15 cellular contexts compared by ENCODE assay signal in genomic region chr11:41836426-41836825, GRCh38.
DNase-seq lines count a peak whose midpoint lies in the region; TF ChIP-seq lines count a peak whose summit lies in the region.
"Had no signal": no experiment of that assay in that cellular context is flagged by ENCODE, and none has a peak within 500 bp of the region (broad histone marks: within the 10 kb centered on the region; RNA-seq: fewer than 3 reads in every experiment).

No MANE protein-coding gene starts in this region.

- CTCF ChIA-PET in RWPE1 (lab: Yijun Ruan, JAX) = interaction anchor here (0.6 to 1.0 kb wide), 2 partner anchors 8 to 309 kb away, joined by 3 to 4 read pairs; no protein-coding TSS in a partner anchor

- no peaks in the 10 kb centered on the region for H3K36me3 Mint-ChIP-seq in nephron progenitor cell (ENCODE audit: low read depth)
- H3K36me3 Mint-ChIP-seq: CD14-positive monocyte; CD8-positive, alpha-beta T cell had no signal

- DNase-seq in HT1080 (ENCODE audit: low read depth) (peak; percentile 3), fibroblast of pulmonary artery (ENCODE audit: low read depth) (peak; percentile 15), nephron progenitor cell (no peak), RWPE1 (ENCODE audit: low spot score) (no peak), epidermal melanocyte (ENCODE audit: insufficient read length, low spot score) (no peak), right atrium auricular region (ENCODE audit: low spot score) (no peak)
- DNase-seq: CD8-positive, alpha-beta T cell; COR-L47; DMS153; DMS79 treated with DMSO at 0.1 percent for 48 hours; GDM1; HCEC 1CT; HFFc6 had no signal

- POLR2A ChIA-PET in RWPE1 (lab: Yijun Ruan, JAX; ENCODE audit: low non-redundant PET) = no interaction called here

- no peaks in the 10 kb centered on the region for H3K4me1 ChIP-seq in right atrium auricular region
- H3K4me1 ChIP-seq: A549 had no signal

- no peaks in the 10 kb centered on the region for H3K27me3 Mint-ChIP-seq in nephron progenitor cell (ENCODE audit: low read depth, poor library complexity)

- no peak for TF ChIP-seq CTCF in fibroblast of pulmonary artery (IDR thresholded peaks at IDR 0.05; ENCODE audit: low read length, missing control alignments)
- TF ChIP-seq CTCF in nephron progenitor cell (IDR thresholded peaks at IDR 0.05) = no peak
- no peak for TF ChIP-seq CTCF in RWPE1 (conservative IDR thresholded peaks at IDR 0.05; ENCODE audit: low read depth)
- no peak for TF ChIP-seq CTCF in right atrium auricular region (IDR thresholded peaks at IDR 0.05)

- no peak overlapping the region for H3K27ac ChIP-seq in RWPE1
- H3K27ac ChIP-seq in right atrium auricular region = no peak overlapping the region
- H3K27ac ChIP-seq: A549 had no signal

- no peak overlapping the region for H3K4me3 Mint-ChIP-seq in nephron progenitor cell
- H3K4me3 Mint-ChIP-seq: CD14-positive monocyte; CD8-positive, alpha-beta T cell; HFFc6 had no signal

- peaks cover 8% of the 10 kb centered on the region for H3K9me3 Mint-ChIP-seq in nephron progenitor cell

- peak overlapping the region; percentile 10 for H3K27ac Mint-ChIP-seq in nephron progenitor cell
- H3K27ac Mint-ChIP-seq: CD14-positive monocyte; CD8-positive, alpha-beta T cell; HFFc6 had no signal

- peaks cover 0 to 6% of the 10 kb centered on the region in 2 donors for H3K9me3 ChIP-seq in right atrium auricular region
- H3K9me3 ChIP-seq: A549 had no signal

- H3K27me3 ChIP-seq in right atrium auricular region = no peaks in the 10 kb centered on the region

- no peak overlapping the region for H3K4me3 ChIP-seq in fibroblast of pulmonary artery (replicated peaks; ENCODE audit: low read depth, low read length)
- H3K4me3 ChIP-seq in right atrium auricular region = no peak overlapping the region
- H3K4me3 ChIP-seq: A549 had no signal

- H3K4me1 Mint-ChIP-seq in nephron progenitor cell = no peaks in the 10 kb centered on the region
- H3K4me1 Mint-ChIP-seq: CD14-positive monocyte had no signal

- no peaks in the 10 kb centered on the region for H3K36me3 ChIP-seq in right atrium auricular region

Comparison
In these comparisons a context has a peak if more than half of its experiments do, and no peak if none do; other contexts are left out.
1. DNase-seq: peak in HT1080 (single experiment) and fibroblast of pulmonary artery (single experiment); none in nephron progenitor cell (single experiment), RWPE1 (single experiment), epidermal melanocyte (single experiment) and right atrium auricular region (single experiment).